14 cellular contexts compared by ENCODE assay signal in the genomic region with DNA sequence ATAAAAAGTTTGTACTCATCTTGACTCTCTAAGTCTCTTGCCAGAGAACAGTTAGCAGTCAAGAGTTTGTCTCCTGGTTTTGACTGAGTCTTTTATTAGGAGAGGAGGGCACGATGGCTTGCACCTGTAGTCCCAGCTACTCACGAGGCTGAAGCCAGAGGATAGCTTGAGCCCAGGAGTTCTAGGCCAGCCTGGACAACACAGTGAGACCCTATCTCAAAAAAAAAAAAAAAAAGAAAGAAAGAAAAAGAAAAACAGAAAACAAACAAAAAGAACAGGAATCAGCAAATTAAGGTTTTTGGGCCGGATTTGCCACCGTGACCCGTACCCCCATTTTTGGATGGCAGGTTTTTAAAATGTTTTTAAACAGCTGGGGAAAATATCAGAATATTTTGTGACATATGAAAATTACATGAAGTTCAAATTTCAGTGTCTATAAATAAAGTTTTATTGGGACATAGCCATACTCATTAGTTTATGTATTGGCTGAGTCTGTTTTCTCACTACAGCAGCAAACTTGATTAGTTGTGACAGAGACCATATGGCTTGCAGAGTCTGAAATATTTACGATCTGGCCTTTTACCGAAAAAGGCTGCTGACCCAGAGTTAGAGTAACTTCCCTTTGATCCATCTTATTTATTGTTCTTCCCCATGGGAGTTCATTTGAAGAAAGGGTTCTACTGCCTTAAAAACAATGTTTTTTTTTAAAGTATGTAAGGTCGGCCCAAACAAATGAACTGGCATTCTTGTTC. TPM values are rescaled to one million over a fixed set of nuclear protein-coding genes. Genes with fewer than 3 reads are reported as not detected.
DNase-seq lines count a peak whose midpoint lies in the region; ATAC-seq and TF ChIP-seq lines count a peak whose summit lies in the region.
"Had no signal": no experiment of that assay in that cellular context is flagged by ENCODE, and none has a peak within 500 bp of the region (broad histone marks: within the 10 kb centered on the region; RNA-seq: fewer than 3 reads in every experiment).

No MANE protein-coding gene starts in this region.

- DNase-seq in activated T-cell treated with anti-CD3 and anti-CD28 coated beads, Interleukin-2, amount 50 U/mL, for 72 hours, result no peak
- DNase-seq in activated T-cell treated with anti-CD3 and anti-CD28 coated beads, Interleukin-2, amount 50 U/mL, for 48 hours, result no peak
- DNase-seq in amniotic epithelial cell (ENCODE audit: low read depth) (peak; percentile 19), foreskin fibroblast (peak; percentile 61 to 78), NCI-H1417 (lab: John Stamatoyannopoulos, UW) (no peak), NCI-H2107 treated with DMSO at 0.1 percent for 48 hours (lab: John Stamatoyannopoulos, UW; ENCODE audit: unreplicated experiment) (no peak), A172 (ENCODE audit: low spot score) (no peak)
- DNase-seq: activated naive CD4-positive, alpha-beta T cell treated with anti-CD3 and anti-CD28 coated beads for 36 hours; cerebellar nuclear complex; lower lobe of right lung had no signal

- no peaks in the 10 kb centered on the region for H3K9me3 Mint-ChIP-seq in activated T-cell treated with anti-CD3 and anti-CD28 coated beads, Interleukin-2, amount 50 U/mL, for 72 hours
- H3K9me3 Mint-ChIP-seq: activated naive CD4-positive, alpha-beta T cell treated with anti-CD3 and anti-CD28 coated beads for 36 hours; neural crest cell; stimulated activated naive CD8-positive, alpha-beta T cell treated with anti-CD3 and anti-CD28 coated beads, Interleukin-15, Interleukin-2, amounts not matched to agents 100 ng/mL and 50 ng/mL, for 24 hours had no signal

- no peaks in the 10 kb centered on the region for H3K27me3 Mint-ChIP-seq in activated T-cell treated with anti-CD3 and anti-CD28 coated beads, Interleukin-2, amount 50 U/mL, for 72 hours (ENCODE audit: low read depth)
- H3K27me3 Mint-ChIP-seq: stimulated activated naive CD8-positive, alpha-beta T cell treated with anti-CD3 and anti-CD28 coated beads, Interleukin-15, Interleukin-2, amounts not matched to agents 100 ng/mL and 50 ng/mL, for 24 hours had no signal

- peak overlapping the region; percentile 4 for H3K27ac Mint-ChIP-seq in activated T-cell treated with anti-CD3 and anti-CD28 coated beads, Interleukin-2, amount 50 U/mL, for 72 hours
- H3K27ac Mint-ChIP-seq: activated naive CD4-positive, alpha-beta T cell treated with anti-CD3 and anti-CD28 coated beads for 36 hours; stimulated activated naive CD8-positive, alpha-beta T cell treated with anti-CD3 and anti-CD28 coated beads, Interleukin-15, Interleukin-2, amounts not matched to agents 100 ng/mL and 50 ng/mL, for 24 hours had no signal

- H3K4me1 Mint-ChIP-seq in activated T-cell treated with anti-CD3 and anti-CD28 coated beads, Interleukin-2, amount 50 U/mL, for 72 hours (ENCODE audit: low read depth), result peaks cover 16% of the 10 kb centered on the region

- H3K4me3 Mint-ChIP-seq in activated T-cell treated with anti-CD3 and anti-CD28 coated beads, Interleukin-2, amount 50 U/mL, for 72 hours, result no peak overlapping the region
- H3K4me3 Mint-ChIP-seq: activated naive CD4-positive, alpha-beta T cell treated with anti-CD3 and anti-CD28 coated beads for 36 hours; neural crest cell; stimulated activated naive CD8-positive, alpha-beta T cell treated with anti-CD3 and anti-CD28 coated beads, Interleukin-15, Interleukin-2, amounts not matched to agents 100 ng/mL and 50 ng/mL, for 24 hours had no signal

- H3K4me3 ChIP-seq in foreskin fibroblast (ENCODE audit: low read depth in 1 of 2, low read length in 2 of 2), result no peak overlapping the region
- H3K4me3 ChIP-seq: lower lobe of right lung had no signal

- H3K36me3 Mint-ChIP-seq in activated T-cell treated with anti-CD3 and anti-CD28 coated beads, Interleukin-2, amount 50 U/mL, for 72 hours (ENCODE audit: insufficient read depth in 2 of 2), result peaks cover 1 to 6% of the 10 kb centered on the region in 2 donors

- no peak for ATAC-seq in activated T-cell treated with anti-CD3 and anti-CD28 coated beads, Interleukin-2, amount 50 U/mL, for 72 hours (replicated peaks in 1 of 2)
- no peak for ATAC-seq in HG03097 (IDR thresholded peaks at IDR 0.05; ENCODE audit: low FRiP score, unreplicated experiment)
- ATAC-seq: lower lobe of right lung, sciatic nerve had no signal

- no peak for TF ChIP-seq CTCF in foreskin fibroblast (IDR thresholded peaks at IDR 0.05; ENCODE audit: low read depth, low read length)

RNA-seq across cellular contexts. Expression of a gene that starts 31.2 kb away (rescaled TPM):
- total RNA-seq in activated T-cell treated with anti-CD3 and anti-CD28 coated beads, Interleukin-2, amount 50 U/mL, for 72 hours, result 10 to 100 TPM; 49.0 to 61.5 TPM
- 82.6 and 104 TPM in 2 replicates for total RNA-seq in A172 (2014; rRNA removed; shearing (Covaris generic))

RNA-seq across cellular contexts. Expression of a gene that starts 31.5 kb away (rescaled TPM):
- total RNA-seq in activated T-cell treated with anti-CD3 and anti-CD28 coated beads, Interleukin-2, amount 50 U/mL, for 72 hours, result 1 to 10 TPM; 1.2 to 2.0 TPM
- 12.3 and 12.4 TPM in 2 replicates for total RNA-seq in A172 (2014; rRNA removed; shearing (Covaris generic))

Comparison
In these comparisons a context has a peak if more than half of its experiments do, and no peak if none do; other contexts are left out.
1. DNase-seq: peak in amniotic epithelial cell (single experiment) and foreskin fibroblast (2 of 2); none in activated T-cell treated with anti-CD3 and anti-CD28 coated beads, Interleukin-2, amount 50 U/mL, for 72 hours (0 of 2), activated T-cell treated with anti-CD3 and anti-CD28 coated beads, Interleukin-2, amount 50 U/mL, for 48 hours (0 of 2), NCI-H1417 (0 of 3), NCI-H2107 treated with DMSO at 0.1 percent for 48 hours (single experiment) and A172 (single experiment).